Comparison of ENCODE assay signal across 25 cellular contexts in the genomic region with DNA sequence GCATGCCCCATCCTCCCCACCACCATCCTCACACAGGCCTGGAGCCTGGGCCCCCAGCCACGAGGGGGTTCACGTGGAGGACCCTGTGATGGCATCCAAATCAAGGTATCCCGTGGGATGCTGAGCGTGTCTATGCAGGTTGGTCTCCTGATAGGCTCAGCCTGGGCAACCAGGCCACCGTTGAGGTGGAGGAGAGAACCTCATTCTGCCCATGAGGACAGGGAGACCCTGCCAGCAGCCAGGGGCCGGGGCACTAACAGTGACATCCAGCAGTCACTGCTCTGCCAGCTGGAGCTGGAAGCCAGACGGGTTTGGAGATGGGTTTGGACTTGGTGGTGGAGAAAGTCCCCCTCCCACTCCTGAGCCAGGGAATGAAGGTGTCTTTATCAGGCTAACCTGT.
"Had no signal": no experiment of that assay in that cellular context is flagged by ENCODE, and none has a peak within 500 bp of the region (broad histone marks: within the 10 kb centered on the region; RNA-seq: fewer than 3 reads in every experiment).

No MANE protein-coding gene starts in this region.

- H3K27me3 ChIP-seq: tibial nerve, uterus had no signal

- H3K36me3 ChIP-seq: left ventricle myocardium inferior, neutrophil, pancreas, prostate gland, sigmoid colon, spleen, tibial nerve, uterus had no signal

- H3K36me3 Mint-ChIP-seq: memory B cell; naive thymus-derived CD8-positive, alpha-beta T cell; stimulated activated memory B cell treated with anti-CD40 and anti-IgM and Interleukin-4, amounts not matched to agents 10 μg/mL and 1 μg/mL and 100 μg/mL, for 72 hours; type B pancreatic cell had no signal

- H3K4me3 ChIP-seq: left ventricle myocardium inferior, pancreas, prostate gland, sigmoid colon, spleen, tibial nerve, uterus had no signal

- H3K27ac Mint-ChIP-seq: memory B cell; naive thymus-derived CD8-positive, alpha-beta T cell; nephron; stimulated activated memory B cell treated with anti-CD40 and anti-IgM and Interleukin-4, amounts not matched to agents 10 μg/mL and 1 μg/mL and 100 μg/mL, for 72 hours; stimulated activated naive CD8-positive, alpha-beta T cell treated with anti-CD3 and anti-CD28 coated beads, Interleukin-15, amount 100 ng/mL, for 72 hours; type B pancreatic cell had no signal

- H3K9me3 ChIP-seq: neutrophil, pancreas, prostate gland, sigmoid colon, uterus had no signal

- H3K4me1 ChIP-seq: left ventricle myocardium inferior, pancreas, prostate gland, sigmoid colon, spleen, tibial nerve, uterus had no signal

- DNase-seq: hippocampal formation; kidney; left colon; left ventricle myocardium inferior; naive thymus-derived CD8-positive, alpha-beta T cell; pancreas; posterior cingulate gyrus; retina; right cardiac atrium; sigmoid colon; small intestine; spleen; stimulated activated CD4-positive, alpha-beta T cell treated with anti-CD3 and anti-CD28 coated beads, Interleukin-4, amount 100 ng/mL, for 24 hours; stimulated activated naive CD4-positive, alpha-beta T cell treated with Interleukin-2 at 50 U/mL for 16 hours; stimulated activated naive CD8-positive, alpha-beta T cell treated with anti-CD3 and anti-CD28 coated beads, Interleukin-15, amount 100 ng/mL, for 72 hours; substantia nigra; uterus had no signal

- H3K4me1 Mint-ChIP-seq: memory B cell; nephron; neural crest cell; stimulated activated memory B cell treated with anti-CD40 and anti-IgM and Interleukin-4, amounts not matched to agents 10 μg/mL and 1 μg/mL and 100 μg/mL, for 72 hours; stimulated activated naive CD8-positive, alpha-beta T cell treated with anti-CD3 and anti-CD28 coated beads, Interleukin-15, amount 100 ng/mL, for 72 hours had no signal

- ATAC-seq: left colon; naive thymus-derived CD8-positive, alpha-beta T cell; pancreas; right cardiac atrium; stimulated activated memory B cell treated with anti-CD40 and anti-IgM and Interleukin-4, amounts not matched to agents 10 μg/mL and 1 μg/mL and 100 μg/mL, for 72 hours; stimulated activated naive CD8-positive, alpha-beta T cell treated with anti-CD3 and anti-CD28 coated beads, Interleukin-15, amount 100 ng/mL, for 72 hours had no signal

- H3K27ac ChIP-seq: left ventricle myocardium inferior, neutrophil, pancreas, prostate gland, sigmoid colon, spleen, tibial nerve, uterus had no signal

- H3K4me3 Mint-ChIP-seq: memory B cell; naive thymus-derived CD8-positive, alpha-beta T cell; nephron; neural crest cell; stimulated activated memory B cell treated with anti-CD40 and anti-IgM and Interleukin-4, amounts not matched to agents 10 μg/mL and 1 μg/mL and 100 μg/mL, for 72 hours; stimulated activated naive CD8-positive, alpha-beta T cell treated with anti-CD3 and anti-CD28 coated beads, Interleukin-15, amount 100 ng/mL, for 72 hours; type B pancreatic cell had no signal
